8 cellular contexts compared by ENCODE assay signal in genomic region chr9:99720455-99721050, GRCh38.
A peak's percentile ranks its signal among the peaks of the same experiment; 100 is the strongest.
DNase-seq lines count a peak whose midpoint lies in the region; ATAC-seq, FAIRE-seq and TF ChIP-seq lines count a peak whose summit lies in the region.

No MANE protein-coding gene starts in this region.

- peak overlapping the region; percentile 43 for H3K4me3 Mint-ChIP-seq in activated CD4-positive, alpha-beta memory T cell treated with anti-CD3 and anti-CD28 coated beads for 36 hours

- no peak overlapping the region for H3K27ac ChIP-seq in colonic mucosa

- no peaks in the 10 kb centered on the region for H3K27me3 ChIP-seq in colonic mucosa

- no peaks in the 10 kb centered on the region for H3K27me3 Mint-ChIP-seq in activated CD4-positive, alpha-beta memory T cell treated with anti-CD3 and anti-CD28 coated beads for 36 hours

- H3K4me1 Mint-ChIP-seq in activated CD4-positive, alpha-beta memory T cell treated with anti-CD3 and anti-CD28 coated beads for 36 hours (ENCODE audit: low read depth): peaks cover 24% of the 10 kb centered on the region

- peak overlapping the region; percentile 36 for H3K4me3 ChIP-seq in AG10803 (ENCODE audit: low read length)
- no peak overlapping the region for H3K4me3 ChIP-seq in colonic mucosa

- CTCF ChIA-PET in activated CD4-positive, alpha-beta memory T cell treated with anti-CD3 and anti-CD28 coated beads for 36 hours (lab: Charles Lee): no interaction called here

- no peak for FAIRE-seq in HTR-8/SVneo (lab: Jason Lieb, UNC)

- H3K36me3 ChIP-seq in colonic mucosa: no peaks in the 10 kb centered on the region

- POLR2A ChIA-PET in activated CD4-positive, alpha-beta memory T cell treated with anti-CD3 and anti-CD28 coated beads for 36 hours (lab: Charles Lee): no interaction called here

- ATAC-seq in GM19035 (IDR thresholded peaks at IDR 0.05; ENCODE audit: unreplicated experiment) (peak; percentile 91), HG03108 (IDR thresholded peaks at IDR 0.05; ENCODE audit: unreplicated experiment) (peak; percentile 68), sciatic nerve (peak; percentile 52)

- no peaks in the 10 kb centered on the region for H3K9me3 Mint-ChIP-seq in activated CD4-positive, alpha-beta memory T cell treated with anti-CD3 and anti-CD28 coated beads for 36 hours

- no peaks in the 10 kb centered on the region for H3K36me3 Mint-ChIP-seq in activated CD4-positive, alpha-beta memory T cell treated with anti-CD3 and anti-CD28 coated beads for 36 hours

- no peak overlapping the region for H3K9ac ChIP-seq in colonic mucosa (ENCODE audit: low read depth in 2 of 2, low read length in 2 of 2)

- TF ChIP-seq CTCF in AG10803 (conservative IDR thresholded peaks at IDR 0.05; ENCODE audit: low read length) (no peak), colonic mucosa (IDR thresholded peaks at IDR 0.05) (no peak)

- H3K4me1 ChIP-seq in colonic mucosa: no peaks in the 10 kb centered on the region

- H3K27ac Mint-ChIP-seq in activated CD4-positive, alpha-beta memory T cell treated with anti-CD3 and anti-CD28 coated beads for 36 hours: peak overlapping the region; percentile 72

- no peaks in the 10 kb centered on the region for H3K9me3 ChIP-seq in colonic mucosa

- DNase-seq in AG10803 (ENCODE audit: low read depth): peak; percentile 63
- no peak for DNase-seq in activated CD4-positive, alpha-beta memory T cell treated with anti-CD3 and anti-CD28 coated beads for 36 hours
- DNase-seq in sciatic nerve (ENCODE audit: low spot score): no peak
- no peak for DNase-seq in HTR-8/SVneo (ENCODE audit: insufficient read length, low spot score)
- no peak for DNase-seq in colonic mucosa
- DNase-seq in NCI-H2029 (lab: John Stamatoyannopoulos, UW): no peak

- intact Hi-C loops in activated CD4-positive, alpha-beta memory T cell treated with anti-CD3 and anti-CD28 coated beads for 36 hours (cut with micrococcal nuclease): no loop called here
- intact Hi-C loops in sciatic nerve (cut with DNase I): no loop called here
- intact Hi-C loops in colonic mucosa (cut with DNase I): no loop called here
